ENCODE assay signal across 7 cellular contexts in genomic region chr14:58775130-58775529, GRCh38.
DNase-seq lines count a peak whose midpoint lies in the region; ATAC-seq, FAIRE-seq and TF ChIP-seq lines count a peak whose summit lies in the region.
"Not testable (repeated sequence)": the region's sequence is repeated elsewhere in the genome, so short reads cannot be mapped to it uniquely, and the experiment has no call there.

No MANE protein-coding gene starts in this region.

- not testable (repeated sequence) for H3K9me3 ChIP-seq in HEK293 (ENCODE audit: control insufficient read depth, insufficient read depth, low read depth, low read length); K562 (replicated peaks; ENCODE audit: control insufficient read depth, insufficient read depth, low read depth, low read length); mammary epithelial cell (replicated peaks; ENCODE audit: insufficient read depth, low read length); esophagus muscularis mucosa; cardiac muscle cell (ENCODE audit: low read depth); trophoblast cell (ENCODE audit: insufficient read depth, low read depth, low read length)

- H3K4me1 ChIP-seq in HEK293 (ENCODE audit: control insufficient read depth, insufficient read depth, low read length) (peaks cover 32% of the 10 kb centered on the region), cardiac muscle cell (ENCODE audit: low read depth) (peaks cover 54% of the 10 kb centered on the region), trophoblast cell (ENCODE audit: control insufficient read depth in 1 of 2, insufficient read depth in 2 of 2, low read length in 2 of 2) (peaks cover 14 to 25% of the 10 kb centered on the region in 2 experiments)
- H3K4me1 ChIP-seq in K562 (replicated peaks in 1 of 2; ENCODE audit: control insufficient read depth in 2 of 2, insufficient read depth in 2 of 2, low read length in 2 of 2); mammary epithelial cell (ENCODE audit: insufficient read depth, low read length); esophagus muscularis mucosa: not testable (repeated sequence)

- CTCF ChIA-PET in HEK293 (lab: Yijun Ruan, JAX); K562 (lab: Yijun Ruan, JAX; ENCODE audit: low intra/inter-chr PET ratio); mammary epithelial cell (lab: Charles Lee; ENCODE audit: low non-redundant PET): not testable (repeated sequence)

- in situ Hi-C loops in K562 (cut with MboI); mammary epithelial cell (cut with MboI; ENCODE audit: low sequenced_read_pairs in 2 of 2): not testable (repeated sequence)

- H2AK5ac ChIP-seq in trophoblast cell (ENCODE audit: low read length) = not testable (repeated sequence)

- not testable (repeated sequence) for H2BK5ac ChIP-seq in trophoblast cell (ENCODE audit: low read depth, low read length, poor library complexity)

- H4K8ac ChIP-seq in trophoblast cell (ENCODE audit: low read depth, low read length) = not testable (repeated sequence)

- not testable (repeated sequence) for FAIRE-seq in K562 (lab: Jason Lieb, UNC)

- H4K20me1 ChIP-seq in K562 (replicated peaks; ENCODE audit: control insufficient read depth, insufficient read depth, low read length); mammary epithelial cell (ENCODE audit: insufficient read depth, low read length): not testable (repeated sequence)

- dilution Hi-C loops in mammary epithelial cell (cut with HindIII; ENCODE audit: low sequenced_read_pairs) = not testable (repeated sequence)

- H3K27ac ChIP-seq in HEK293 (ENCODE audit: extremely low read depth, low read depth, low read length); K562 (ENCODE audit: extremely low read depth, low read depth, low read length); mammary epithelial cell (ENCODE audit: insufficient read depth, low read depth, low read length); esophagus muscularis mucosa (replicated peaks in 1 of 4); trophoblast cell (ENCODE audit: low read depth, low read length): not testable (repeated sequence)
- H3K27ac ChIP-seq in cardiac muscle cell = peak overlapping the region; percentile 49

- not testable (repeated sequence) for DNase-seq in K562 (ENCODE audit: extremely low read depth in 1 of 4, low spot score in 3 of 4); cardiac muscle cell (ENCODE audit: low read depth in 1 of 2, low spot score in 1 of 2); nephron progenitor cell; trophoblast cell
- DNase-seq in mammary epithelial cell (peak; percentile 3), esophagus muscularis mucosa (ENCODE audit: extremely low spot score) (peak; percentile 84)

- not testable (repeated sequence) for H3K4me3 ChIP-seq in HEK293 (ENCODE audit: low read depth, low read length); K562; mammary epithelial cell (replicated peaks in 1 of 3; ENCODE audit: insufficient read depth in 1 of 3, low read depth in 2 of 3, low read length in 3 of 3); esophagus muscularis mucosa; cardiac muscle cell; trophoblast cell (ENCODE audit: low read depth, low read length)

- not testable (repeated sequence) for TF ChIP-seq RAD21 in K562 (CRISPR knock-in tag; conservative IDR thresholded peaks at IDR 0.05 in 1 of 2, IDR thresholded peaks at IDR 0.05 in 1 of 2)

- not testable (repeated sequence) for TF ChIP-seq CTCF in HEK293 (tag by site-specific recombination; IDR thresholded peaks at IDR 0.05); K562 (IDR thresholded peaks at IDR 0.05 in 2 of 3, conservative IDR thresholded peaks at IDR 0.05 in 1 of 3; ENCODE audit: insufficient read depth in 2 of 3, low read depth in 1 of 3, low read length in 3 of 3); mammary epithelial cell (conservative IDR thresholded peaks at IDR 0.05 in 1 of 2, IDR thresholded peaks at IDR 0.05 in 1 of 2; ENCODE audit: extremely low read depth in 1 of 2, insufficient read depth in 1 of 2, low read depth in 1 of 2, low read length in 2 of 2); esophagus muscularis mucosa (IDR thresholded peaks at IDR 0.05); cardiac muscle cell (IDR thresholded peaks at IDR 0.05; ENCODE audit: low read depth, low read length); nephron progenitor cell (IDR thresholded peaks at IDR 0.05)

- not testable (repeated sequence) for H3K14ac ChIP-seq in trophoblast cell (ENCODE audit: low read length)

- H3K4me3 Mint-ChIP-seq in nephron progenitor cell = not testable (repeated sequence)

- not testable (repeated sequence) for H3K79me1 ChIP-seq in trophoblast cell (ENCODE audit: low read length)

- not testable (repeated sequence) for H3K36me3 ChIP-seq in HEK293 (ENCODE audit: control insufficient read depth in 2 of 2, insufficient read depth in 1 of 2, low read length in 2 of 2); K562 (ENCODE audit: control insufficient read depth, insufficient read depth, low read length); mammary epithelial cell (ENCODE audit: insufficient read depth, low read length); esophagus muscularis mucosa; cardiac muscle cell; trophoblast cell (ENCODE audit: control insufficient read depth in 1 of 2, insufficient read depth in 2 of 2, low read length in 2 of 2)

- not testable (repeated sequence) for H4K91ac ChIP-seq in trophoblast cell (ENCODE audit: low read depth, low read length)

- not testable (repeated sequence) for H3K36me3 Mint-ChIP-seq in nephron progenitor cell (ENCODE audit: low read depth)

- H2AFZ ChIP-seq in K562 (ENCODE audit: low read depth, low read length); mammary epithelial cell (ENCODE audit: low read depth, low read length); trophoblast cell (ENCODE audit: insufficient read depth, low read length, poor library complexity): not testable (repeated sequence)

- not testable (repeated sequence) for ATAC-seq in K562

- H2BK12ac ChIP-seq in trophoblast cell (ENCODE audit: low read length) = peak overlapping the region; percentile 14

- not testable (repeated sequence) for H2BK120ac ChIP-seq in trophoblast cell (ENCODE audit: insufficient read depth, low read length, poor library complexity)

- H3K27me3 ChIP-seq in K562 (ENCODE audit: control insufficient read depth in 2 of 2, insufficient read depth in 2 of 2, low read length in 2 of 2); mammary epithelial cell (ENCODE audit: insufficient read depth, low read length); esophagus muscularis mucosa; cardiac muscle cell; trophoblast cell (ENCODE audit: insufficient read depth, low read length): not testable (repeated sequence)

- TF ChIP-seq EP300 in K562 (IDR thresholded peaks at IDR 0.05; ENCODE audit: low read length); esophagus muscularis mucosa (IDR thresholded peaks at IDR 0.05): not testable (repeated sequence)

- H3K9ac ChIP-seq in K562 (ENCODE audit: insufficient read depth in 1 of 2, low read depth in 2 of 2, low read length in 2 of 2); mammary epithelial cell (ENCODE audit: insufficient read depth, low read length); trophoblast cell (ENCODE audit: low read length): not testable (repeated sequence)

- WGBS in K562 (ENCODE audit: insufficient coverage, low coverage, missing lambda C conversion rate) = 0% methylated on average over 4 of the region's 4 CpGs
- WGBS in mammary epithelial cell (ENCODE audit: low coverage, missing lambda C conversion rate) = 83% methylated on average over 3 of the region's 4 CpGs
- WGBS in esophagus muscularis mucosa = 88% methylated on average over 4 of the region's 4 CpGs
- no CpG with 5 or more reads among the region's 4 CpGs for WGBS in trophoblast cell (ENCODE audit: extremely low coverage, insufficient coverage, insufficient read length)

- peaks cover 96% of the 10 kb centered on the region for H3K4me1 Mint-ChIP-seq in nephron progenitor cell

- not testable (repeated sequence) for H3K9me3 Mint-ChIP-seq in nephron progenitor cell

- H3K4me2 ChIP-seq in K562 (ENCODE audit: insufficient read depth, low read length); mammary epithelial cell (ENCODE audit: insufficient read depth, low read depth, low read length); trophoblast cell (ENCODE audit: low read length): not testable (repeated sequence)

- H4K12ac ChIP-seq in trophoblast cell (ENCODE audit: low read depth, low read length) = not testable (repeated sequence)

- not testable (repeated sequence) for BruUV-seq in K562 (replicated peaks; lab: Mats Ljungman, UMichigan); mammary epithelial cell (replicated peaks; lab: Mats Ljungman, UMichigan)

- not testable (repeated sequence) for TF ChIP-seq POLR2A in K562 (conservative IDR thresholded peaks at IDR 0.05); esophagus muscularis mucosa (IDR thresholded peaks at IDR 0.05; ENCODE audit: low read depth)

- not testable (repeated sequence) for H3K79me2 ChIP-seq in K562 (ENCODE audit: control insufficient read depth, insufficient read depth, low read length); mammary epithelial cell (ENCODE audit: insufficient read depth, low read length); trophoblast cell (ENCODE audit: control insufficient read depth, insufficient read depth, low read length, poor library complexity)

- peak overlapping the region; percentile 15 for H3K27ac Mint-ChIP-seq in nephron progenitor cell

- not testable (repeated sequence) for H3K27me3 Mint-ChIP-seq in nephron progenitor cell (ENCODE audit: low read depth, poor library complexity)

- not testable (repeated sequence) for H3K23ac ChIP-seq in trophoblast cell (ENCODE audit: low read length)

- intact Hi-C loops in K562 (cut with micrococcal nuclease); mammary epithelial cell (cut with micrococcal nuclease); esophagus muscularis mucosa (cut with DNase I): not testable (repeated sequence)

- not testable (repeated sequence) for H3K9me1 ChIP-seq in K562 (ENCODE audit: control insufficient read depth, insufficient read depth, low read length)

- POLR2A ChIA-PET in HEK293 (lab: Yijun Ruan, JAX) = not testable (repeated sequence)
- POLR2A ChIA-PET in K562 (lab: Yijun Ruan, JAX) = interaction anchor here (0.6 kb wide), 1 partner anchor 12 kb away, joined by 3 read pairs; no protein-coding TSS in a partner anchor

- not testable (repeated sequence) for H3K18ac ChIP-seq in trophoblast cell (ENCODE audit: low read length)

- not testable (repeated sequence) for H3K4ac ChIP-seq in trophoblast cell (ENCODE audit: low read depth, low read length)
